In genomic region chr4:70591955-70592582, GRCh38 we compare ENCODE assay signal across 2 cellular contexts.
TF ChIP-seq lines count a peak whose summit lies in the region.

Gene AMBN, plus strand, starts transcription at chr4:70592256. Its CDS starts 103 bp downstream, at chr4:70592359.

TF ChIP-seq in GM23338, 12 proteins besides CTCF, POLR2A, EP300 and RAD21 (continued from another document):
- no peak for TF ChIP-seq ZNF331 (CRISPR knock-in tag; IDR thresholded peaks at IDR 0.05; ENCODE audit: low read depth)
- no peak for TF ChIP-seq CREB1 (CRISPR knock-in tag; IDR thresholded peaks at IDR 0.05; ENCODE audit: low read depth)
- TF ChIP-seq STAT1 (IDR thresholded peaks at IDR 0.05; ENCODE audit: unreplicated experiment), result no peak
- TF ChIP-seq, protein P1, sequence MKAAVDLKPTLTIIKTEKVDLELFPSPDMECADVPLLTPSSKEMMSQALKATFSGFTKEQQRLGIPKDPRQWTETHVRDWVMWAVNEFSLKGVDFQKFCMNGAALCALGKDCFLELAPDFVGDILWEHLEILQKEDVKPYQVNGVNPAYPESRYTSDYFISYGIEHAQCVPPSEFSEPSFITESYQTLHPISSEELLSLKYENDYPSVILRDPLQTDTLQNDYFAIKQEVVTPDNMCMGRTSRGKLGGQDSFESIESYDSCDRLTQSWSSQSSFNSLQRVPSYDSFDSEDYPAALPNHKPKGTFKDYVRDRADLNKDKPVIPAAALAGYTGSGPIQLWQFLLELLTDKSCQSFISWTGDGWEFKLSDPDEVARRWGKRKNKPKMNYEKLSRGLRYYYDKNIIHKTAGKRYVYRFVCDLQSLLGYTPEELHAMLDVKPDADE (IDR thresholded peaks at IDR 0.05), result no peak
- TF ChIP-seq, protein P2, sequence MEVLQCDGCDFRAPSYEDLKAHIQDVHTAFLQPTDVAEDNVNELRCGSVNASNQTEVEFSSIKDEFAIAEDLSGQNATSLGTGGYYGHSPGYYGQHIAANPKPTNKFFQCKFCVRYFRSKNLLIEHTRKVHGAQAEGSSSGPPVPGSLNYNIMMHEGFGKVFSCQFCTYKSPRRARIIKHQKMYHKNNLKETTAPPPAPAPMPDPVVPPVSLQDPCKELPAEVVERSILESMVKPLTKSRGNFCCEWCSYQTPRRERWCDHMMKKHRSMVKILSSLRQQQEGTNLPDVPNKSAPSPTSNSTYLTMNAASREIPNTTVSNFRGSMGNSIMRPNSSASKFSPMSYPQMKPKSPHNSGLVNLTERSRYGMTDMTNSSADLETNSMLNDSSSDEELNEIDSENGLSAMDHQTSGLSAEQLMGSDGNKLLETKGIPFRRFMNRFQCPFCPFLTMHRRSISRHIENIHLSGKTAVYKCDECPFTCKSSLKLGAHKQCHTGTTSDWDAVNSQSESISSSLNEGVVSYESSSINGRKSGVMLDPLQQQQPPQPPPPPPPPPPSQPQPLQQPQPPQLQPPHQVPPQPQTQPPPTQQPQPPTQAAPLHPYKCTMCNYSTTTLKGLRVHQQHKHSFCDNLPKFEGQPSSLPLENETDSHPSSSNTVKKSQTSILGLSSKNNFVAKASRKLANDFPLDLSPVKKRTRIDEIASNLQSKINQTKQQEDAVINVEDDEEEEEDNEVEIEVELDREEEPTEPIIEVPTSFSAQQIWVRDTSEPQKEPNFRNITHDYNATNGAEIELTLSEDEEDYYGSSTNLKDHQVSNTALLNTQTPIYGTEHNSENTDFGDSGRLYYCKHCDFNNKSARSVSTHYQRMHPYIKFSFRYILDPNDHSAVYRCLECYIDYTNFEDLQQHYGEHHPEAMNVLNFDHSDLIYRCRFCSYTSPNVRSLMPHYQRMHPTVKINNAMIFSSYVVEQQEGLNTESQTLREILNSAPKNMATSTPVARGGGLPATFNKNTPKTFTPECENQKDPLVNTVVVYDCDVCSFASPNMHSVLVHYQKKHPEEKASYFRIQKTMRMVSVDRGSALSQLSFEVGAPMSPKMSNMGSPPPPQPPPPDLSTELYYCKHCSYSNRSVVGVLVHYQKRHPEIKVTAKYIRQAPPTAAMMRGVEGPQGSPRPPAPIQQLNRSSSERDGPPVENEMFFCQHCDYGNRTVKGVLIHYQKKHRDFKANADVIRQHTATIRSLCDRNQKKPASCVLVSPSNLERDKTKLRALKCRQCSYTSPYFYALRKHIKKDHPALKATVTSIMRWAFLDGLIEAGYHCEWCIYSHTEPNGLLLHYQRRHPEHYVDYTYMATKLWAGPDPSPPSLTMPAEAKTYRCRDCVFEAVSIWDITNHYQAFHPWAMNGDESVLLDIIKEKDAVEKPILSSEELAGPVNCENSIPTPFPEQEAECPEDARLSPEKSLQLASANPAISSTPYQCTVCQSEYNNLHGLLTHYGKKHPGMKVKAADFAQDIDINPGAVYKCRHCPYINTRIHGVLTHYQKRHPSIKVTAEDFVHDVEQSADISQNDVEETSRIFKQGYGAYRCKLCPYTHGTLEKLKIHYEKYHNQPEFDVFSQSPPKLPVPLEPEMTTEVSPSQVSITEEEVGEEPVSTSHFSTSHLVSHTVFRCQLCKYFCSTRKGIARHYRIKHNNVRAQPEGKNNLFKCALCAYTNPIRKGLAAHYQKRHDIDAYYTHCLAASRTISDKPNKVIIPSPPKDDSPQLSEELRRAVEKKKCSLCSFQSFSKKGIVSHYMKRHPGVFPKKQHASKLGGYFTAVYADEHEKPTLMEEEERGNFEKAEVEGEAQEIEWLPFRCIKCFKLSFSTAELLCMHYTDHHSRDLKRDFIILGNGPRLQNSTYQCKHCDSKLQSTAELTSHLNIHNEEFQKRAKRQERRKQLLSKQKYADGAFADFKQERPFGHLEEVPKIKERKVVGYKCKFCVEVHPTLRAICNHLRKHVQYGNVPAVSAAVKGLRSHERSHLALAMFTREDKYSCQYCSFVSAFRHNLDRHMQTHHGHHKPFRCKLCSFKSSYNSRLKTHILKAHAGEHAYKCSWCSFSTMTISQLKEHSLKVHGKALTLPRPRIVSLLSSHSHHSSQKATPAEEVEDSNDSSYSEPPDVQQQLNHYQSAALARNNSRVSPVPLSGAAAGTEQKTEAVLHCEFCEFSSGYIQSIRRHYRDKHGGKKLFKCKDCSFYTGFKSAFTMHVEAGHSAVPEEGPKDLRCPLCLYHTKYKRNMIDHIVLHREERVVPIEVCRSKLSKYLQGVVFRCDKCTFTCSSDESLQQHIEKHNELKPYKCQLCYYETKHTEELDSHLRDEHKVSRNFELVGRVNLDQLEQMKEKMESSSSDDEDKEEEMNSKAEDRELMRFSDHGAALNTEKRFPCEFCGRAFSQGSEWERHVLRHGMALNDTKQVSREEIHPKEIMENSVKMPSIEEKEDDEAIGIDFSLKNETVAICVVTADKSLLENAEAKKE (CRISPR knock-in tag; IDR thresholded peaks at IDR 0.05), result no peak
- no peak for TF ChIP-seq POLR2AphosphoS5 (IDR thresholded peaks at IDR 0.05; ENCODE audit: low read depth)
- TF ChIP-seq ZNF114 (CRISPR knock-in tag; IDR thresholded peaks at IDR 0.05), result no peak
- TF ChIP-seq EZH2phosphoT487 (IDR thresholded peaks at IDR 0.05; ENCODE audit: unreplicated experiment), result no peak
- TF ChIP-seq, protein P3, sequence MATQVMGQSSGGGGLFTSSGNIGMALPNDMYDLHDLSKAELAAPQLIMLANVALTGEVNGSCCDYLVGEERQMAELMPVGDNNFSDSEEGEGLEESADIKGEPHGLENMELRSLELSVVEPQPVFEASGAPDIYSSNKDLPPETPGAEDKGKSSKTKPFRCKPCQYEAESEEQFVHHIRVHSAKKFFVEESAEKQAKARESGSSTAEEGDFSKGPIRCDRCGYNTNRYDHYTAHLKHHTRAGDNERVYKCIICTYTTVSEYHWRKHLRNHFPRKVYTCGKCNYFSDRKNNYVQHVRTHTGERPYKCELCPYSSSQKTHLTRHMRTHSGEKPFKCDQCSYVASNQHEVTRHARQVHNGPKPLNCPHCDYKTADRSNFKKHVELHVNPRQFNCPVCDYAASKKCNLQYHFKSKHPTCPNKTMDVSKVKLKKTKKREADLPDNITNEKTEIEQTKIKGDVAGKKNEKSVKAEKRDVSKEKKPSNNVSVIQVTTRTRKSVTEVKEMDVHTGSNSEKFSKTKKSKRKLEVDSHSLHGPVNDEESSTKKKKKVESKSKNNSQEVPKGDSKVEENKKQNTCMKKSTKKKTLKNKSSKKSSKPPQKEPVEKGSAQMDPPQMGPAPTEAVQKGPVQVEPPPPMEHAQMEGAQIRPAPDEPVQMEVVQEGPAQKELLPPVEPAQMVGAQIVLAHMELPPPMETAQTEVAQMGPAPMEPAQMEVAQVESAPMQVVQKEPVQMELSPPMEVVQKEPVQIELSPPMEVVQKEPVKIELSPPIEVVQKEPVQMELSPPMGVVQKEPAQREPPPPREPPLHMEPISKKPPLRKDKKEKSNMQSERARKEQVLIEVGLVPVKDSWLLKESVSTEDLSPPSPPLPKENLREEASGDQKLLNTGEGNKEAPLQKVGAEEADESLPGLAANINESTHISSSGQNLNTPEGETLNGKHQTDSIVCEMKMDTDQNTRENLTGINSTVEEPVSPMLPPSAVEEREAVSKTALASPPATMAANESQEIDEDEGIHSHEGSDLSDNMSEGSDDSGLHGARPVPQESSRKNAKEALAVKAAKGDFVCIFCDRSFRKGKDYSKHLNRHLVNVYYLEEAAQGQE (IDR thresholded peaks at IDR 0.05; ENCODE audit: unreplicated experiment), result no peak
TF ChIP-seq in GM23338: peak in this region for 0.

TF ChIP-seq in K562, 482 proteins besides CTCF, POLR2A, EP300 and RAD21 (continued from another document):
- no peak for TF ChIP-seq PBX2 (CRISPR knock-in tag; IDR thresholded peaks at IDR 0.05; ENCODE audit: low read depth)
- peak; percentile 48; the same call in 1 of the 2 replicates for TF ChIP-seq PBX2 (tag; conservative IDR thresholded peaks at IDR 0.05; ENCODE audit: low read depth)
- TF ChIP-seq CREB3L1 (IDR thresholded peaks at IDR 0.05; ENCODE audit: borderline replicate concordance, low read depth), result no peak
- TF ChIP-seq POLR2B (IDR thresholded peaks at IDR 0.05; ENCODE audit: low read depth, partially characterized antibody), result no peak
